ENCODE assay signal across 23 cellular contexts in the genomic region with DNA sequence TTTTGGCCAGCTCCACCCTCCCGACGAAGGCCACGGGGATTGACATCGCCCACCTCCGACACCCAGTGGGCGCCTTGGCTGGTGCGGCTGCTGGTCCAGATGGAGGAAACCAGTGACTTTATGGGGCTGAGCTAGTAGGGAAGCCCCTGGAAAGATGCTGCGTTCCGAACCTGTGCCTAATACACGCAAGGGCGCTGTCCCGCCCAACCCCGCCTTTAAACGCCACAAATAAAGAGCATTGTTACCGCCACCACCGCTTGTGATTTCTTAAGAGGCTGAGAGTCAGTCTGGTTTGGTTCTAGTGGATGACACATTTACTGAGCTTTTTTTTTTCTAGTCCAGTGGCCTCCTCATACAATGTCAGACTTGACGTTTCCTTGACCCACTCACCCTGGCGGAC.
"Had no signal": no experiment of that assay in that cellular context is flagged by ENCODE, and none has a peak within 500 bp of the region (broad histone marks: within the 10 kb centered on the region; RNA-seq: fewer than 3 reads in every experiment).

No MANE protein-coding gene starts in this region.

- ATAC-seq: HepG2 had no signal

- H3K27me3 ChIP-seq: SJSA1 had no signal

- H3K9me3 Mint-ChIP-seq: IgD-negative memory B cell had no signal

- H3K4me3 ChIP-seq: SJSA1, SK-N-MC had no signal

- H3K9me3 ChIP-seq: SJSA1 had no signal

- H3K27ac Mint-ChIP-seq: IgD-negative memory B cell had no signal

- DNase-seq: KBM-7, MV-4-11, NCI-H1048, NCI-H1105, NCI-H1417, NCI-H1436 treated with DMSO at 0.1 percent for 48 hours, NCI-H1694, NCI-H187 treated with DMSO at 0.1 percent for 48 hours, NCI-H2029 treated with DMSO at 0.1 percent for 48 hours, NCI-H2171, NCI-H226, NCI-H446, NCI-H510A, NCI-H524 treated with DMSO at 0.1 percent for 48 hours, NCI-H69, NCI-H774, Right ventricle myocardium superior, RPMI8226, SIG-M5 had no signal

- H3K4me1 Mint-ChIP-seq: IgD-negative memory B cell had no signal

- H3K27me3 Mint-ChIP-seq: IgD-negative memory B cell had no signal

- H3K27ac ChIP-seq: SJSA1, SK-N-MC had no signal

- H3K4me3 Mint-ChIP-seq: IgD-negative memory B cell had no signal
